Comparison of ENCODE assay signal across 1 cellular context in the genomic region with DNA sequence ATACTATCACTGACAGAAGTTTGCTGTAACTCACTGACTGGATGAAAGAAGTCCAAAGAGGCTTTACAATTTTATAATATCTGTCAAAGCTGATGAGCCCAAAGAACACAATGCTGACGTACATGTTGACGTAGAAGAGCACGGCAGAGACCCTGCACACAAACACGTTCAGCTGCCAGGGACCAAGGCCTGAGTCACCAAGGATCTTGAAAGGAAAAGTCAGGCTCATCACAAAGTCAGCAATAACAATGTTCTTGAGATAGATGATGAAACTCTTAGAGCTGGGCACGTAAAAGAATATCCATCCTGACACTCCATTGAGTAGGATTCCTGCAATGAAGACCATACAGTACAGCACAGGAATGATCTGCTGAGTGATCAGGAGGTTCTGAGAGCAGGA.
TF ChIP-seq lines count a peak whose summit lies in the region.

No MANE protein-coding gene starts in this region.

TF ChIP-seq in WTC11, 78 proteins besides CTCF, POLR2A, EP300 and RAD21 (continued from another document):
- TF ChIP-seq, protein P1, sequence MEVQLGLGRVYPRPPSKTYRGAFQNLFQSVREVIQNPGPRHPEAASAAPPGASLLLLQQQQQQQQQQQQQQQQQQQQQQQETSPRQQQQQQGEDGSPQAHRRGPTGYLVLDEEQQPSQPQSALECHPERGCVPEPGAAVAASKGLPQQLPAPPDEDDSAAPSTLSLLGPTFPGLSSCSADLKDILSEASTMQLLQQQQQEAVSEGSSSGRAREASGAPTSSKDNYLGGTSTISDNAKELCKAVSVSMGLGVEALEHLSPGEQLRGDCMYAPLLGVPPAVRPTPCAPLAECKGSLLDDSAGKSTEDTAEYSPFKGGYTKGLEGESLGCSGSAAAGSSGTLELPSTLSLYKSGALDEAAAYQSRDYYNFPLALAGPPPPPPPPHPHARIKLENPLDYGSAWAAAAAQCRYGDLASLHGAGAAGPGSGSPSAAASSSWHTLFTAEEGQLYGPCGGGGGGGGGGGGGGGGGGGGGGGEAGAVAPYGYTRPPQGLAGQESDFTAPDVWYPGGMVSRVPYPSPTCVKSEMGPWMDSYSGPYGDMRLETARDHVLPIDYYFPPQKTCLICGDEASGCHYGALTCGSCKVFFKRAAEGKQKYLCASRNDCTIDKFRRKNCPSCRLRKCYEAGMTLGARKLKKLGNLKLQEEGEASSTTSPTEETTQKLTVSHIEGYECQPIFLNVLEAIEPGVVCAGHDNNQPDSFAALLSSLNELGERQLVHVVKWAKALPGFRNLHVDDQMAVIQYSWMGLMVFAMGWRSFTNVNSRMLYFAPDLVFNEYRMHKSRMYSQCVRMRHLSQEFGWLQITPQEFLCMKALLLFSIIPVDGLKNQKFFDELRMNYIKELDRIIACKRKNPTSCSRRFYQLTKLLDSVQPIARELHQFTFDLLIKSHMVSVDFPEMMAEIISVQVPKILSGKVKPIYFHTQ (CRISPR knock-in tag; IDR thresholded peaks at IDR 0.05), result no peak
- TF ChIP-seq ZNF396 (CRISPR knock-in tag; IDR thresholded peaks at IDR 0.05; ENCODE audit: borderline replicate concordance), result no peak
- TF ChIP-seq TP53 (CRISPR knock-in tag; IDR thresholded peaks at IDR 0.05), result no peak
- TF ChIP-seq TEAD4 (CRISPR knock-in tag; IDR thresholded peaks at IDR 0.05), result no peak
- TF ChIP-seq SMAD4 (CRISPR knock-in tag; IDR thresholded peaks at IDR 0.05), result no peak
- TF ChIP-seq MXD4 (CRISPR knock-in tag; IDR thresholded peaks at IDR 0.05; ENCODE audit: borderline replicate concordance), result no peak
